ENCODE assay signal across 18 cellular contexts in the genomic region with DNA sequence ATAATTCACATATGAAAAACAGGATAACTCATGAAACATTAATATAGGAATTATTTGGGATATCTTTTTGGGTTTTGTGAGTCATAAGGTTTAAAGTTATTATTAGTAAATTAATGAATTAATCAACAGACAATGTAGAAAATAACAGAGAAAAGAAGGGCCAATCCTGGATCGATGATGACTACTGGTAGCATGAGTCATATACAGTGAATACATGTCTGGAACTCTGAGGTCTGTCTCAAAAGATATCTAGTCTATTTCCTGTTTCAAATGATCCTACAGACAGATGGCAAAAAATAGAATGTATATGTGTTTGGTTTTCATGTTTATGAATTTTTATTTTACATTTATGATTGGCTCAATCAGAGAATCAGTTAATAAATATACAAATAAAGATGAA.
DNase-seq lines count a peak whose midpoint lies in the region; ATAC-seq and TF ChIP-seq lines count a peak whose summit lies in the region.
"Had no signal": no experiment of that assay in that cellular context is flagged by ENCODE, and none has a peak within 500 bp of the region (broad histone marks: within the 10 kb centered on the region; RNA-seq: fewer than 3 reads in every experiment).

No MANE protein-coding gene starts in this region.

- H3K4me1 ChIP-seq in mammary epithelial cell (ENCODE audit: insufficient read depth, low read length), result peaks cover 39% of the 10 kb centered on the region
- H3K4me1 ChIP-seq in breast epithelium, result no peaks in the 10 kb centered on the region
- H3K4me1 ChIP-seq in adipocyte (ENCODE audit: control insufficient read depth, insufficient read depth, low read length), result no peaks in the 10 kb centered on the region
- peaks cover 52% of the 10 kb centered on the region for H3K4me1 ChIP-seq in foreskin keratinocyte
- no peaks in the 10 kb centered on the region for H3K4me1 ChIP-seq in smooth muscle cell (ENCODE audit: low read depth)
- H3K4me1 ChIP-seq in HAP-1, result no peaks in the 10 kb centered on the region

- no peaks in the 10 kb centered on the region for H4K20me1 ChIP-seq in mammary epithelial cell (ENCODE audit: insufficient read depth, low read length)
- no peaks in the 10 kb centered on the region for H4K20me1 ChIP-seq in smooth muscle cell (ENCODE audit: low read depth)

- no peaks in the 10 kb centered on the region for H3K9me3 ChIP-seq in mammary epithelial cell (replicated peaks; ENCODE audit: insufficient read depth, low read length)
- no peaks in the 10 kb centered on the region for H3K9me3 ChIP-seq in breast epithelium
- no peaks in the 10 kb centered on the region for H3K9me3 ChIP-seq in adipocyte (ENCODE audit: control insufficient read depth, low read length)
- H3K9me3 ChIP-seq in smooth muscle cell (replicated peaks; ENCODE audit: low read depth), result no peaks in the 10 kb centered on the region
- H3K9me3 ChIP-seq in HAP-1, result no peaks in the 10 kb centered on the region; the same call in 1 of the 2 replicates

- ATAC-seq in foreskin keratinocyte, result peak; percentile 20
- ATAC-seq in HG03442 (IDR thresholded peaks at IDR 0.05; ENCODE audit: unreplicated experiment), result no peak
- ATAC-seq in HG03159 (IDR thresholded peaks at IDR 0.05; ENCODE audit: unreplicated experiment), result no peak
- ATAC-seq: GM12878 had no signal

- 11% methylated on average over 1 of the region's 1 CpG for WGBS in mammary epithelial cell (ENCODE audit: low coverage, missing lambda C conversion rate)
- WGBS in smooth muscle cell (ENCODE audit: low lambda C conversion rate), result 35% methylated on average over 1 of the region's 1 CpG

- H3K27me3 ChIP-seq in mammary epithelial cell (ENCODE audit: insufficient read depth, low read length), result no peaks in the 10 kb centered on the region
- H3K27me3 ChIP-seq in breast epithelium, result no peaks in the 10 kb centered on the region
- no peaks in the 10 kb centered on the region for H3K27me3 ChIP-seq in adipocyte (replicated peaks; ENCODE audit: control insufficient read depth, insufficient read depth, low read length)
- no peaks in the 10 kb centered on the region for H3K27me3 ChIP-seq in foreskin keratinocyte
- no peaks in the 10 kb centered on the region for H3K27me3 ChIP-seq in smooth muscle cell (ENCODE audit: low read depth)
- H3K27me3 ChIP-seq in HAP-1 (ENCODE audit: low read depth), result no peaks in the 10 kb centered on the region

- H3K27ac ChIP-seq in mammary epithelial cell (ENCODE audit: insufficient read depth, low read depth, low read length) (peak overlapping the region; percentile 99), breast epithelium (no peak overlapping the region), foreskin keratinocyte (peak overlapping the region; percentile 99), smooth muscle cell (ENCODE audit: low read depth) (peak overlapping the region; percentile 95)

- in situ Hi-C loops in mammary epithelial cell (cut with MboI; ENCODE audit: low sequenced_read_pairs in 2 of 2) (no loop called here), HAP-1 (cut with MboI; ENCODE audit: low sequenced_read_pairs) (no loop called here)

- dilution Hi-C loops in mammary epithelial cell (cut with HindIII; ENCODE audit: low sequenced_read_pairs), result no loop called here

- DNase-seq in mammary epithelial cell (peak; percentile 41), breast epithelium (ENCODE audit: low spot score in 2 of 2) (no peak), adipocyte (ENCODE audit: low read depth) (peak; percentile 17), foreskin keratinocyte (peak in 1 of 2 donors; percentile 43), smooth muscle cell (lab: John Stamatoyannopoulos, UW; ENCODE audit: unreplicated experiment) (no peak), HAP-1 (ENCODE audit: low spot score in 2 of 2) (no peak)
- DNase-seq: 8988T, DMS79 treated with DMSO at 0.1 percent for 48 hours, GDM1, GOT3, KG1, NCI-H1436 treated with DMSO at 0.1 percent for 48 hours, NCI-H2029 treated with DMSO at 0.1 percent for 48 hours, NCI-H748 treated with DMSO at 0.1 percent for 48 hours, OCI-M1 had no signal

- H3K36me3 ChIP-seq in mammary epithelial cell (ENCODE audit: insufficient read depth, low read length), result peaks cover 2% of the 10 kb centered on the region
- H3K36me3 ChIP-seq in breast epithelium, result no peaks in the 10 kb centered on the region
- H3K36me3 ChIP-seq in adipocyte (ENCODE audit: control insufficient read depth, insufficient read depth, low read length, severe bottlenecking), result peaks cover 49% of the 10 kb centered on the region
- no peaks in the 10 kb centered on the region for H3K36me3 ChIP-seq in smooth muscle cell (ENCODE audit: low read depth)
- no peaks in the 10 kb centered on the region for H3K36me3 ChIP-seq in HAP-1 (replicated peaks)

- intact Hi-C loops in mammary epithelial cell (cut with micrococcal nuclease), result loop anchor here (5.0 kb wide), 1 partner anchor 82 kb away; no protein-coding TSS in a partner anchor
- intact Hi-C loops in breast epithelium (cut with DNase I; ENCODE audit: low total_unique reads), result no loop called here

- TF ChIP-seq CTCF in mammary epithelial cell (conservative IDR thresholded peaks at IDR 0.05 in 1 of 2, IDR thresholded peaks at IDR 0.05 in 1 of 2; ENCODE audit: extremely low read depth in 1 of 2, insufficient read depth in 1 of 2, low read depth in 1 of 2, low read length in 2 of 2) (no peak), breast epithelium (IDR thresholded peaks at IDR 0.05) (no peak), foreskin keratinocyte (conservative IDR thresholded peaks at IDR 0.05) (no peak), smooth muscle cell (IDR thresholded peaks at IDR 0.05; ENCODE audit: borderline replicate concordance, insufficient read depth, poor library complexity, severe bottlenecking) (no peak)

- BruUV-seq in mammary epithelial cell (replicated peaks; lab: Mats Ljungman, UMichigan), result no TSS peak

- H3K4me3 ChIP-seq in mammary epithelial cell (replicated peaks in 1 of 3; ENCODE audit: insufficient read depth in 1 of 3, low read depth in 2 of 3, low read length in 3 of 3) (no peak overlapping the region), breast epithelium (no peak overlapping the region), adipocyte (ENCODE audit: low read length) (no peak overlapping the region), smooth muscle cell (no peak overlapping the region), HAP-1 (no peak overlapping the region)
- H3K4me3 ChIP-seq: GM12878 had no signal

- no peak overlapping the region for H3K4me2 ChIP-seq in mammary epithelial cell (ENCODE audit: insufficient read depth, low read depth, low read length)
- no peak overlapping the region for H3K4me2 ChIP-seq in smooth muscle cell

- H3K9ac ChIP-seq in mammary epithelial cell (ENCODE audit: insufficient read depth, low read length) (no peak overlapping the region), adipocyte (ENCODE audit: low read length) (no peak overlapping the region), smooth muscle cell (ENCODE audit: low read depth) (peak overlapping the region; percentile 63)

- CTCF ChIA-PET in mammary epithelial cell (lab: Charles Lee; ENCODE audit: low non-redundant PET), result no interaction called here

- H2AFZ ChIP-seq in mammary epithelial cell (ENCODE audit: low read depth, low read length), result no peak overlapping the region
- no peak overlapping the region for H2AFZ ChIP-seq in smooth muscle cell (ENCODE audit: low read depth)

- no peak for TF ChIP-seq POLR2A in breast epithelium (IDR thresholded peaks at IDR 0.05)

- H3F3A ChIP-seq in smooth muscle cell (ENCODE audit: low read depth), result peaks cover 5% of the 10 kb centered on the region

- H3K79me2 ChIP-seq in mammary epithelial cell (ENCODE audit: insufficient read depth, low read length) (no peaks in the 10 kb centered on the region), smooth muscle cell (ENCODE audit: low read depth) (no peaks in the 10 kb centered on the region)

Comparison
In these comparisons a context has a peak if more than half of its experiments do, and no peak if none do; other contexts are left out.
1. DNase-seq: peak in mammary epithelial cell (single experiment) and adipocyte (single experiment); none in breast epithelium (0 of 2), smooth muscle cell (single experiment) and HAP-1 (0 of 2).
2. H3K27ac ChIP-seq: peak in mammary epithelial cell (single experiment), foreskin keratinocyte (single experiment) and smooth muscle cell (single experiment); none in breast epithelium (0 of 2).